In genomic region chr2:167487728-167488127, GRCh38 we compare ENCODE assay signal across 17 cellular contexts.
"Had no signal": no experiment of that assay in that cellular context is flagged by ENCODE, and none has a peak within 500 bp of the region (broad histone marks: within the 10 kb centered on the region; RNA-seq: fewer than 3 reads in every experiment).

No MANE protein-coding gene starts in this region.

- DNase-seq: activated CD4-positive, alpha-beta T cell treated with anti-CD3 and anti-CD28 coated beads, Interleukin-2, amount 10 ng/mL, durations not matched to agents 24 days and 14 days; activated CD4-positive, CD25-positive, alpha-beta regulatory T cell; activated CD8-positive, alpha-beta T cell treated with anti-CD3 and anti-CD28 coated beads, Interleukin-2, amount 10 ng/mL, durations not matched to agents 7 days and 5 days; activated naive CD4-positive, alpha-beta T cell; activated naive CD8-positive, alpha-beta T cell treated with anti-CD3 and anti-CD28 coated beads, Interleukin-2, amount 10 ng/mL, durations not matched to agents 7 days and 5 days; central memory CD4-positive, alpha-beta T cell; effector CD8-positive, alpha-beta T cell; esophagus squamous epithelium; hypothalamus; kidney; left lung; mammary epithelial cell; naive thymus-derived CD8-positive, alpha-beta T cell; retina; stimulated activated CD4-positive, alpha-beta T cell treated with anti-CD3 and anti-CD28 coated beads, Interleukin-4, amount 100 ng/mL, for 24 hours; stimulated activated naive CD4-positive, alpha-beta T cell; uterus had no signal

- ATAC-seq: activated CD8-positive, alpha-beta T cell treated with anti-CD3 and anti-CD28 coated beads, Interleukin-2, amount 10 ng/mL, durations not matched to agents 7 days and 5 days; left lung; naive thymus-derived CD8-positive, alpha-beta T cell had no signal
